Comparison of ENCODE assay signal across 8 cellular contexts in genomic region chr1:165144757-165145397, GRCh38.
DNase-seq lines count a peak whose midpoint lies in the region; ATAC-seq, FAIRE-seq and TF ChIP-seq lines count a peak whose summit lies in the region.

No MANE protein-coding gene starts in this region.

- H3K9me3 Mint-ChIP-seq in T-helper 2 cell treated with Interferon-gamma antibody and Interleukin-4, amounts not matched to agents 5 μg/mL and 100 μg/mL, for 36 hours = no peaks in the 10 kb centered on the region
- no peaks in the 10 kb centered on the region for H3K9me3 Mint-ChIP-seq in natural killer cell treated with Interleukin-12 subunit alpha and Interleukin-12 subunit beta and Interleukin-15 and Interleukin-18, amount 100 ng/mL, for 72 hours

- TF ChIP-seq POLR2A in H54 (IDR thresholded peaks at IDR 0.05; ENCODE audit: low read depth, low read length) = no peak
- TF ChIP-seq POLR2A in erythroblast (IDR thresholded peaks at IDR 0.05; ENCODE audit: low read length) = no peak

- no peak for ATAC-seq in natural killer cell treated with Interleukin-12 subunit alpha and Interleukin-12 subunit beta and Interleukin-15 and Interleukin-18, amount 100 ng/mL, for 72 hours
- no peak for ATAC-seq in HG03460 (IDR thresholded peaks at IDR 0.05; ENCODE audit: unreplicated experiment)

- DNase-seq in NCI-H1436 (lab: John Stamatoyannopoulos, UW) = peak; percentile 11
- no peak for DNase-seq in NCI-H1436 treated with DMSO at 0.1 percent for 48 hours (lab: John Stamatoyannopoulos, UW)
- DNase-seq in H54 (ENCODE audit: insufficient read length, low spot score) = peak; percentile 18
- DNase-seq in NCI-H1105 (lab: John Stamatoyannopoulos, UW) = peak; percentile 43
- DNase-seq in T-helper 2 cell treated with Interferon-gamma antibody and Interleukin-4, amounts not matched to agents 5 μg/mL and 100 μg/mL, for 36 hours (ENCODE audit: low spot score) = peak; percentile 16
- DNase-seq in erythroblast (lab: John Stamatoyannopoulos, UW) = peak; percentile 25 to 51
- peak; percentile 64 for DNase-seq in natural killer cell treated with Interleukin-12 subunit alpha and Interleukin-12 subunit beta and Interleukin-15 and Interleukin-18, amount 100 ng/mL, for 72 hours (ENCODE audit: low spot score)

- H3K36me3 Mint-ChIP-seq in T-helper 2 cell treated with Interferon-gamma antibody and Interleukin-4, amounts not matched to agents 5 μg/mL and 100 μg/mL, for 36 hours (ENCODE audit: low read depth) = no peaks in the 10 kb centered on the region
- H3K36me3 Mint-ChIP-seq in natural killer cell treated with Interleukin-12 subunit alpha and Interleukin-12 subunit beta and Interleukin-15 and Interleukin-18, amount 100 ng/mL, for 72 hours = no peaks in the 10 kb centered on the region

- H3K27me3 Mint-ChIP-seq in T-helper 2 cell treated with Interferon-gamma antibody and Interleukin-4, amounts not matched to agents 5 μg/mL and 100 μg/mL, for 36 hours (ENCODE audit: low read depth) = no peaks in the 10 kb centered on the region
- H3K27me3 Mint-ChIP-seq in natural killer cell treated with Interleukin-12 subunit alpha and Interleukin-12 subunit beta and Interleukin-15 and Interleukin-18, amount 100 ng/mL, for 72 hours = peaks cover 10 to 19% of the 10 kb centered on the region in 2 donors

- H3K27ac Mint-ChIP-seq in T-helper 2 cell treated with Interferon-gamma antibody and Interleukin-4, amounts not matched to agents 5 μg/mL and 100 μg/mL, for 36 hours = no peak overlapping the region
- no peak overlapping the region for H3K27ac Mint-ChIP-seq in natural killer cell treated with Interleukin-12 subunit alpha and Interleukin-12 subunit beta and Interleukin-15 and Interleukin-18, amount 100 ng/mL, for 72 hours

- H3K4me3 Mint-ChIP-seq in T-helper 2 cell treated with Interferon-gamma antibody and Interleukin-4, amounts not matched to agents 5 μg/mL and 100 μg/mL, for 36 hours = no peak overlapping the region
- no peak overlapping the region for H3K4me3 Mint-ChIP-seq in natural killer cell treated with Interleukin-12 subunit alpha and Interleukin-12 subunit beta and Interleukin-15 and Interleukin-18, amount 100 ng/mL, for 72 hours

- FAIRE-seq in H54 (lab: Jason Lieb, UNC) = peak; percentile 67

- H3K4me1 Mint-ChIP-seq in T-helper 2 cell treated with Interferon-gamma antibody and Interleukin-4, amounts not matched to agents 5 μg/mL and 100 μg/mL, for 36 hours (ENCODE audit: low read depth) = no peaks in the 10 kb centered on the region
- peaks cover 0 to 4% of the 10 kb centered on the region in 2 donors for H3K4me1 Mint-ChIP-seq in natural killer cell treated with Interleukin-12 subunit alpha and Interleukin-12 subunit beta and Interleukin-15 and Interleukin-18, amount 100 ng/mL, for 72 hours (ENCODE audit: low read depth in 2 of 2)
